ENCODE assay signal across 14 cellular contexts in the genomic region with DNA sequence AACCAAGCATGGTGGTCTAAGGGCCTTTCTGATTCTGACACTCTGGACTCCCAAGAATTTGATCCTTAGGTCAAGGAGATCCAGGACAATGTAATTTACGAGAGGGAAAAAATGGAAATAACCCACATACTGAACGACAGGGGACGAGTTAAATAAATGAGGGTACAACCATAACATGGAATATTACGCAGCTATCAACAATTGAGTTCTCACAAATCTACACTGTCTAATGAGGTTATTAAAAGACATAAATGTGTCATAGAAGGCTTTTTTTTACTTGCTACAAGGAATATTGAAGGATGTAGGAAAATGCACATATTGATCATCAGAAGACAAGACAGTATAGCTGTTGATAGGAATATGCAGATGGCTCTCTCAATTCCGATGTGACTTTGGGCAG. TPM values are rescaled to one million over a fixed set of nuclear protein-coding genes. Genes with fewer than 3 reads are reported as not detected.
DNase-seq lines count a peak whose midpoint lies in the region; ATAC-seq, FAIRE-seq and TF ChIP-seq lines count a peak whose summit lies in the region.
"Had no signal": no experiment of that assay in that cellular context is flagged by ENCODE, and none has a peak within 500 bp of the region (broad histone marks: within the 10 kb centered on the region; RNA-seq: fewer than 3 reads in every experiment).

No MANE protein-coding gene starts in this region.

- 53% methylated on average over 5 of the region's 5 CpGs for WGBS in K562 (ENCODE audit: insufficient coverage, low coverage, missing lambda C conversion rate)
- 84 to 87% methylated on average over 5 of the region's 5 CpGs for WGBS in esophagus squamous epithelium, 2 donors

- no peak for TF ChIP-seq EP300 in K562 (IDR thresholded peaks at IDR 0.05; ENCODE audit: low read length)

- no peaks in the 10 kb centered on the region for H3K9me1 ChIP-seq in K562 (ENCODE audit: control insufficient read depth, insufficient read depth, low read length)

- H4K20me1 ChIP-seq in K562 (replicated peaks; ENCODE audit: control insufficient read depth, insufficient read depth, low read length) (peaks cover 22% of the 10 kb centered on the region; the same call in 1 of the 2 replicates), osteoblast (ENCODE audit: insufficient read depth, low read length) (peaks cover 33% of the 10 kb centered on the region)

- ATAC-seq in K562: no peak
- ATAC-seq in activated CD4-positive, alpha-beta T cell treated with anti-CD3 and anti-CD28 coated beads for 36 hours: no peak
- no peak for ATAC-seq in HG03565 (IDR thresholded peaks at IDR 0.05; ENCODE audit: unreplicated experiment)
- ATAC-seq: A549 had no signal

- no peak overlapping the region for H3K9ac ChIP-seq in K562 (ENCODE audit: insufficient read depth in 1 of 2, low read depth in 2 of 2, low read length in 2 of 2)
- H3K9ac ChIP-seq: BLaER1 had no signal

- H3K79me2 ChIP-seq in K562 (ENCODE audit: control insufficient read depth, insufficient read depth, low read length) (0 out of 3 replicates have a peak, but pooled peaks cover 4% of the 10 kb centered on the region), osteoblast (ENCODE audit: insufficient read depth, low read length) (no peaks in the 10 kb centered on the region)

- no peaks in the 10 kb centered on the region for H3K36me3 Mint-ChIP-seq in activated CD4-positive, alpha-beta T cell treated with anti-CD3 and anti-CD28 coated beads for 36 hours (ENCODE audit: low read depth)
- no peaks in the 10 kb centered on the region for H3K36me3 Mint-ChIP-seq in CD14-positive monocyte
- H3K36me3 Mint-ChIP-seq: CD4-positive, CD25-positive, alpha-beta regulatory T cell; IgD-negative memory B cell had no signal

- no peaks in the 10 kb centered on the region for H3K27me3 ChIP-seq in K562 (ENCODE audit: control insufficient read depth in 2 of 2, insufficient read depth in 2 of 2, low read length in 2 of 2)
- no peaks in the 10 kb centered on the region for H3K27me3 ChIP-seq in esophagus squamous epithelium
- no peaks in the 10 kb centered on the region for H3K27me3 ChIP-seq in osteoblast (ENCODE audit: insufficient read depth, low read length)

- intact Hi-C loops in K562 (cut with micrococcal nuclease): no loop called here
- intact Hi-C loops in esophagus squamous epithelium (cut with DNase I): no loop called here
- intact Hi-C loops in activated CD4-positive, alpha-beta T cell treated with anti-CD3 and anti-CD28 coated beads for 36 hours (cut with DNase I, micrococcal nuclease): no loop called here
- intact Hi-C loops in CD14-positive monocyte (cut with micrococcal nuclease): no loop called here

- no peak for DNase-seq in K562 (ENCODE audit: extremely low read depth in 1 of 4, low spot score in 3 of 4)
- DNase-seq in esophagus squamous epithelium (lab: John Stamatoyannopoulos, UW): no peak
- DNase-seq in osteoblast (ENCODE audit: insufficient read length, low spot score, missing footprints): peak; percentile 9
- DNase-seq in activated CD4-positive, alpha-beta T cell treated with anti-CD3 and anti-CD28 coated beads for 36 hours: no peak
- DNase-seq in CD14-positive monocyte (ENCODE audit: low spot score): no peak
- DNase-seq in stimulated activated CD8-positive, alpha-beta memory T cell treated with anti-CD3 and anti-CD28 coated beads, Interleukin-4, amount 100 ng/mL, for 48 hours: no peak
- DNase-seq: CD4-positive, CD25-positive, alpha-beta regulatory T cell; DMS53; GOT3; H9 had no signal

- TF ChIP-seq POLR2A in K562 (conservative IDR thresholded peaks at IDR 0.05) (no peak), esophagus squamous epithelium (IDR thresholded peaks at IDR 0.05) (no peak)

- POLR2A ChIA-PET in K562 (lab: Yijun Ruan, JAX): interaction anchor here (4.8 kb wide), 1 partner anchor 11 kb away, joined by 33 read pairs; no protein-coding TSS in a partner anchor
- POLR2A ChIA-PET in activated CD4-positive, alpha-beta T cell treated with anti-CD3 and anti-CD28 coated beads for 36 hours (lab: Charles Lee): no interaction called here

- H2AFZ ChIP-seq in K562 (ENCODE audit: low read depth, low read length) (no peak overlapping the region), osteoblast (ENCODE audit: low read length) (no peak overlapping the region)

- no peak for TF ChIP-seq RAD21 in K562 (CRISPR knock-in tag; conservative IDR thresholded peaks at IDR 0.05 in 1 of 2, IDR thresholded peaks at IDR 0.05 in 1 of 2)

- H3K4me1 Mint-ChIP-seq in activated CD4-positive, alpha-beta T cell treated with anti-CD3 and anti-CD28 coated beads for 36 hours: no peaks in the 10 kb centered on the region
- H3K4me1 Mint-ChIP-seq in CD14-positive monocyte: peaks cover 2% of the 10 kb centered on the region

- H3K4me3 ChIP-seq in K562 (no peak overlapping the region), esophagus squamous epithelium (no peak overlapping the region), osteoblast (ENCODE audit: insufficient read depth, low read length) (no peak overlapping the region)
- H3K4me3 ChIP-seq: A549, BLaER1 had no signal

- no peak for FAIRE-seq in K562 (lab: Jason Lieb, UNC)
- FAIRE-seq: A549 had no signal

- in situ Hi-C loops in K562 (cut with MboI): no loop called here

- H3K27me3 Mint-ChIP-seq in activated CD4-positive, alpha-beta T cell treated with anti-CD3 and anti-CD28 coated beads for 36 hours: peaks cover 17% of the 10 kb centered on the region
- H3K27me3 Mint-ChIP-seq in CD14-positive monocyte (ENCODE audit: low read depth in 3 of 3): peaks cover 47 to 76% (median 56%) of the 10 kb centered on the region in 3 donors
- H3K27me3 Mint-ChIP-seq: CD4-positive, CD25-positive, alpha-beta regulatory T cell had no signal

- peaks cover 28 to 35% of the 10 kb centered on the region in 2 experiments for H3K4me1 ChIP-seq in K562 (replicated peaks in 1 of 2; ENCODE audit: control insufficient read depth in 2 of 2, insufficient read depth in 2 of 2, low read length in 2 of 2)
- peaks cover 4 to 48% (median 12%) of the 10 kb centered on the region in 3 donors for H3K4me1 ChIP-seq in esophagus squamous epithelium
- peaks cover 18% of the 10 kb centered on the region for H3K4me1 ChIP-seq in osteoblast (ENCODE audit: insufficient read depth, low read length)

- H3K4me2 ChIP-seq in K562 (ENCODE audit: insufficient read depth, low read length) (no peak overlapping the region), osteoblast (ENCODE audit: insufficient read depth, low read length) (no peak overlapping the region)
- H3K4me2 ChIP-seq: A549 had no signal

- no peak overlapping the region for H3K4me3 Mint-ChIP-seq in activated CD4-positive, alpha-beta T cell treated with anti-CD3 and anti-CD28 coated beads for 36 hours
- H3K4me3 Mint-ChIP-seq in CD14-positive monocyte: peak overlapping the region in 1 of 2 donors; percentile 36
- H3K4me3 Mint-ChIP-seq: CD4-positive, CD25-positive, alpha-beta regulatory T cell; H9; IgD-negative memory B cell had no signal

- CTCF ChIA-PET in K562 (lab: Yijun Ruan, JAX; ENCODE audit: low intra/inter-chr PET ratio): no interaction called here
- CTCF ChIA-PET in activated CD4-positive, alpha-beta T cell treated with anti-CD3 and anti-CD28 coated beads for 36 hours (lab: Charles Lee): no interaction called here

- H3K27ac Mint-ChIP-seq in activated CD4-positive, alpha-beta T cell treated with anti-CD3 and anti-CD28 coated beads for 36 hours: no peak overlapping the region
- H3K27ac Mint-ChIP-seq in CD14-positive monocyte: no peak overlapping the region

- H3K9me3 ChIP-seq in K562 (replicated peaks; ENCODE audit: control insufficient read depth, insufficient read depth, low read depth, low read length): no peaks in the 10 kb centered on the region
- H3K9me3 ChIP-seq in esophagus squamous epithelium: no peaks in the 10 kb centered on the region
- H3K9me3 ChIP-seq in osteoblast (ENCODE audit: low read depth, low read length): no peaks in the 10 kb centered on the region
- H3K9me3 ChIP-seq: A549, BLaER1 had no signal

- TF ChIP-seq CTCF in K562 (IDR thresholded peaks at IDR 0.05 in 2 of 3, conservative IDR thresholded peaks at IDR 0.05 in 1 of 3; ENCODE audit: insufficient read depth in 2 of 3, low read depth in 1 of 3, low read length in 3 of 3) (no peak), esophagus squamous epithelium (IDR thresholded peaks at IDR 0.05) (no peak), osteoblast (IDR thresholded peaks at IDR 0.05; ENCODE audit: extremely low read depth, low read depth, low read length) (no peak), CD14-positive monocyte (IDR thresholded peaks at IDR 0.05) (no peak)

- H3K36me3 ChIP-seq in K562 (ENCODE audit: control insufficient read depth, insufficient read depth, low read length) (no peaks in the 10 kb centered on the region), esophagus squamous epithelium (no peaks in the 10 kb centered on the region), osteoblast (ENCODE audit: insufficient read depth, low read length) (no peaks in the 10 kb centered on the region)
- H3K36me3 ChIP-seq: BLaER1 had no signal

- BruUV-seq in K562 (replicated peaks; lab: Mats Ljungman, UMichigan): no TSS peak

- no peak overlapping the region for H3K27ac ChIP-seq in K562 (ENCODE audit: extremely low read depth, low read depth, low read length)
- peak overlapping the region in 3 of 4 donors; percentile 34 to 88 (median 82) for H3K27ac ChIP-seq in esophagus squamous epithelium
- no peak overlapping the region for H3K27ac ChIP-seq in osteoblast (ENCODE audit: low read depth, low read length)
- H3K27ac ChIP-seq: A549, BLaER1 had no signal

- H3K9me3 Mint-ChIP-seq in activated CD4-positive, alpha-beta T cell treated with anti-CD3 and anti-CD28 coated beads for 36 hours (ENCODE audit: low read depth): no peaks in the 10 kb centered on the region
- peaks cover 0 to 7% (median 0%) of the 10 kb centered on the region in 7 donors for H3K9me3 Mint-ChIP-seq in CD14-positive monocyte
- H3K9me3 Mint-ChIP-seq: CD4-positive, CD25-positive, alpha-beta regulatory T cell; H9; IgD-negative memory B cell had no signal

RNA-seq across cellular contexts. Expression of a gene that starts 23.8 kb away (rescaled TPM):
- total RNA-seq in K562 (2011; cell fraction: chromatin; rRNA removed; ENCODE audit: low replicate concordance): 13.1 and 24.6 TPM in 2 replicates
- 24.0 and 32.2 TPM in 2 replicates for total RNA-seq in K562 (2011; cell fraction: nucleolus; rRNA removed)
- 29.8 and 31.2 TPM in 2 replicates for total RNA-seq in K562 (2011; cell fraction: nucleoplasm; rRNA removed)
- total RNA-seq in K562 (2014; rRNA removed) (12.1 and 20.7 TPM in 2 replicates), K562 (2014; rRNA removed; fragmentation: Illumina TruSeq; extraction: Trizol) (8.6 and 9.0 TPM in 2 replicates), K562 (2015; rRNA removed; fragmentation: Illumina TruSeq; extraction: Trizol) (17.6 and 18.3 TPM in 2 replicates), K562 (2021) (39.4 and 44.1 TPM in 2 replicates), esophagus squamous epithelium (10 to 100 TPM in 1 of 4 donors, 1 to 10 TPM in 3; 2.9 to 11.6 (median 5.1) TPM), osteoblast (38.0 and 39.8 TPM in 2 replicates)
- polyA plus RNA-seq in K562 (2011; rRNA removed) (6.5 and 8.9 TPM in 2 replicates), K562 (2014; fragmentation: Illumina TruSeq; extraction: Trizol) (30.5 and 39.3 TPM in 2 replicates), K562 (2014; fragmentation: Nextera tagmentation; extraction: Ambion mirVana) (under 1 TPM; 0.38 to 0.56 TPM), K562 (2014; rRNA removed) (20.4 and 24.5 TPM in 2 replicates), CD14-positive monocyte (under 1 TPM; 0.05 to 0.12 TPM)
- 8.4 and 12.2 TPM in 2 replicates for polyA plus RNA-seq in K562 (2011; cell fraction: cytosol; rRNA removed)
- polyA plus RNA-seq in K562 (2011; cell fraction: nucleus; rRNA removed): 15.0 and 19.6 TPM in 2 replicates
- polyA plus RNA-seq in K562 (2012): 39.4 and 99.6 TPM in 2 replicates
- polyA minus RNA-seq in K562 (2011; rRNA and poly(A)+ RNA removed): 4.6 and 6.4 TPM in 2 replicates
- polyA minus RNA-seq in K562 (2011; cell fraction: cytosol; rRNA and poly(A)+ RNA removed): 12.1 and 19.4 TPM in 2 replicates
- polyA minus RNA-seq in K562 (2011; cell fraction: nucleus; rRNA and poly(A)+ RNA removed): 3.4 and 3.8 TPM in 2 replicates
- under 1 TPM; 0.18 to 0.37 TPM for total RNA-seq in activated CD4-positive, alpha-beta T cell treated with anti-CD3 and anti-CD28 coated beads for 36 hours
- polyA plus RNA-seq: CD4-positive, CD25-positive, alpha-beta regulatory T cell; IgD-negative memory B cell had no signal

Comparison
In these comparisons a context has a peak if more than half of its experiments do, and no peak if none do; other contexts are left out.
1. H3K27ac ChIP-seq: peak in esophagus squamous epithelium (3 of 4); none in K562 (single experiment) and osteoblast (single experiment).